ENCODE assay signal across 16 cellular contexts in the genomic region with DNA sequence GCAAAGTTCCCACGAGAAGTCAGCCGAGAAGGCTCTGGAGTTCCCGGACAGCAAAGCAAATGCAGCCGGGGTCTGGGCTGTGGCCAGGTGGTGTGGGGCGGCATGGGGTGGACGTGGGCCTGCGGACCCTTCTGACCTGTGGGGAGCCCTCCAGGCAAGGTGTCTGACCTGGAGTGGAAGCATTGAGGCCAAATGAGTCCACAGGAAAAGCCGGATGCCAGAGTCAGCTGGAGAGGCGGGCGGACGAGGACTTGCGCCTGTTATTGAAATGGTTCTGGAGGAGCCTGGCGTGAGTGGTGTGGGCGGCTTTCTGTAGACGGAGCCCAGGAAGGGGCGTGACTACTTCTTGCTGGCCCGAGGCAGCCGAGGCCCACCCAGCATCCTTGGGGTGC. TPM values are rescaled to one million over a fixed set of nuclear protein-coding genes. Genes with fewer than 3 reads are reported as not detected.
DNase-seq lines count a peak whose midpoint lies in the region; ATAC-seq and TF ChIP-seq lines count a peak whose summit lies in the region.
"Had no signal": no experiment of that assay in that cellular context is flagged by ENCODE, and none has a peak within 500 bp of the region (broad histone marks: within the 10 kb centered on the region; RNA-seq: fewer than 3 reads in every experiment).

No MANE protein-coding gene starts in this region.

- TF ChIP-seq CTCF in left ventricle myocardium inferior (IDR thresholded peaks at IDR 0.05; ENCODE audit: borderline replicate concordance) (no peak), upper lobe of left lung (IDR thresholded peaks at IDR 0.05) (no peak)

- WGBS in upper lobe of left lung, 2 donors: 74 to 85% methylated on average over 14 to 18 of the region's 18 CpGs

- H3K4me3 ChIP-seq in left ventricle myocardium inferior (no peak overlapping the region), muscle layer of duodenum (ENCODE audit: low read depth in 1 of 2, low read length in 2 of 2) (no peak overlapping the region), upper lobe of left lung (peak overlapping the region in 1 of 4 donors; percentile 6)

- TF ChIP-seq EP300 in upper lobe of left lung (IDR thresholded peaks at IDR 0.05): no peak

- H3K27ac ChIP-seq in left ventricle myocardium inferior (replicated peaks) (peak overlapping the region; percentile 59), muscle layer of duodenum (ENCODE audit: low read length) (peak overlapping the region; percentile 31), upper lobe of left lung (peak overlapping the region; percentile 78 to 92 (median 81))

- no peak for DNase-seq in left ventricle myocardium inferior
- no peak for DNase-seq in left ventricle myocardium superior
- DNase-seq in upper lobe of left lung: peak; percentile 72 to 84
- DNase-seq in central memory CD4-positive, alpha-beta T cell: no peak
- no peak for DNase-seq in OCI-M1 (lab: John Stamatoyannopoulos, UW)
- no peak for DNase-seq in activated T-cell treated with anti-CD3 and anti-CD28 coated beads, Interleukin-2, amount 50 U/mL, for 24 hours
- DNase-seq: foreskin keratinocyte; GOT3; NCI-H146; NCI-H345; SK-N-SH; stimulated activated CD8-positive, alpha-beta memory T cell treated with anti-CD3 and anti-CD28 coated beads, Interleukin-4, amount 100 ng/mL, for 48 hours had no signal

- H3K4me1 ChIP-seq in left ventricle myocardium inferior (peaks cover 65% of the 10 kb centered on the region), muscle layer of duodenum (ENCODE audit: control insufficient read depth in 1 of 2, insufficient read depth in 2 of 2, low read length in 2 of 2) (peaks cover 5 to 8% of the 10 kb centered on the region in 2 donors), upper lobe of left lung (peaks cover 29 to 66% (median 50%) of the 10 kb centered on the region in 4 donors)

- peaks cover 40% of the 10 kb centered on the region for H3K36me3 Mint-ChIP-seq in dendritic cell treated with granulocyte-macrophage colony-stimulating factor and Interleukin-4, amounts not matched to agents 40 ng/mL and 50 ng/mL, for 4 days (ENCODE audit: low read depth)
- H3K36me3 Mint-ChIP-seq in activated T-cell treated with anti-CD3 and anti-CD28 coated beads, Interleukin-2, amount 50 U/mL, for 24 hours (ENCODE audit: low read depth): peaks cover 67% of the 10 kb centered on the region

- no peak for ATAC-seq in left ventricle myocardium superior
- peak in 1 of 2 donors; percentile 23 for ATAC-seq in upper lobe of left lung (ENCODE audit: low FRiP score in 2 of 2)
- ATAC-seq: foreskin keratinocyte had no signal

- H3K36me3 ChIP-seq in left ventricle myocardium inferior (no peaks in the 10 kb centered on the region), muscle layer of duodenum (ENCODE audit: control insufficient read depth in 1 of 2, insufficient read depth in 2 of 2, low read length in 2 of 2) (peaks cover 5 to 9% of the 10 kb centered on the region in 2 donors), upper lobe of left lung (peaks cover 0 to 19% (median 7%) of the 10 kb centered on the region in 4 donors)

- no peak overlapping the region for H3K4me3 Mint-ChIP-seq in dendritic cell treated with granulocyte-macrophage colony-stimulating factor and Interleukin-4, amounts not matched to agents 40 ng/mL and 50 ng/mL, for 4 days
- H3K4me3 Mint-ChIP-seq in activated T-cell treated with anti-CD3 and anti-CD28 coated beads, Interleukin-2, amount 50 U/mL, for 24 hours: no peak overlapping the region

- no peaks in the 10 kb centered on the region for H3K27me3 Mint-ChIP-seq in dendritic cell treated with granulocyte-macrophage colony-stimulating factor and Interleukin-4, amounts not matched to agents 40 ng/mL and 50 ng/mL, for 4 days
- no peaks in the 10 kb centered on the region for H3K27me3 Mint-ChIP-seq in activated T-cell treated with anti-CD3 and anti-CD28 coated beads, Interleukin-2, amount 50 U/mL, for 24 hours

- H3K9me3 ChIP-seq in left ventricle myocardium inferior (replicated peaks): no peaks in the 10 kb centered on the region
- no peaks in the 10 kb centered on the region for H3K9me3 ChIP-seq in muscle layer of duodenum (ENCODE audit: control insufficient read depth in 1 of 2, low read length in 2 of 2)
- no peaks in the 10 kb centered on the region for H3K9me3 ChIP-seq in upper lobe of left lung
- H3K9me3 ChIP-seq: SK-N-SH had no signal

- H3K4me1 Mint-ChIP-seq in dendritic cell treated with granulocyte-macrophage colony-stimulating factor and Interleukin-4, amounts not matched to agents 40 ng/mL and 50 ng/mL, for 4 days (ENCODE audit: low read depth): peaks cover 38% of the 10 kb centered on the region
- H3K4me1 Mint-ChIP-seq in activated T-cell treated with anti-CD3 and anti-CD28 coated beads, Interleukin-2, amount 50 U/mL, for 24 hours (ENCODE audit: low read depth): peaks cover 59% of the 10 kb centered on the region

- intact Hi-C loops in left ventricle myocardium inferior (cut with micrococcal nuclease): no loop called here
- intact Hi-C loops in left ventricle myocardium superior (cut with micrococcal nuclease): no loop called here
- intact Hi-C loops in dendritic cell treated with granulocyte-macrophage colony-stimulating factor and Interleukin-4, amounts not matched to agents 40 ng/mL and 50 ng/mL, for 4 days (cut with micrococcal nuclease): no loop called here

- peak overlapping the region; percentile 0 for H3K27ac Mint-ChIP-seq in dendritic cell treated with granulocyte-macrophage colony-stimulating factor and Interleukin-4, amounts not matched to agents 40 ng/mL and 50 ng/mL, for 4 days
- no peak overlapping the region for H3K27ac Mint-ChIP-seq in activated T-cell treated with anti-CD3 and anti-CD28 coated beads, Interleukin-2, amount 50 U/mL, for 24 hours

- peak in 1 of 4 donors; percentile 38 for TF ChIP-seq POLR2A in upper lobe of left lung (IDR thresholded peaks at IDR 0.05)

- no peaks in the 10 kb centered on the region for H3K9me3 Mint-ChIP-seq in dendritic cell treated with granulocyte-macrophage colony-stimulating factor and Interleukin-4, amounts not matched to agents 40 ng/mL and 50 ng/mL, for 4 days
- no peaks in the 10 kb centered on the region for H3K9me3 Mint-ChIP-seq in activated T-cell treated with anti-CD3 and anti-CD28 coated beads, Interleukin-2, amount 50 U/mL, for 24 hours

- H3K27me3 ChIP-seq in left ventricle myocardium inferior (ENCODE audit: low read depth): no peaks in the 10 kb centered on the region
- no peaks in the 10 kb centered on the region for H3K27me3 ChIP-seq in muscle layer of duodenum (ENCODE audit: low read depth, low read length)
- H3K27me3 ChIP-seq in upper lobe of left lung: no peaks in the 10 kb centered on the region
- H3K27me3 ChIP-seq: foreskin keratinocyte had no signal

RNA-seq across cellular contexts. Expression of a gene that starts 50.5 kb away (rescaled TPM):
- total RNA-seq in left ventricle myocardium inferior: not detected
- 0.15 TPM for total RNA-seq in left ventricle myocardium superior
- 10 to 100 TPM in 2 of 6 donors, 1 to 10 TPM in 4; 2.9 to 14.4 (median 6.9) TPM for total RNA-seq in upper lobe of left lung
- total RNA-seq: activated CD8-positive, alpha-beta memory T cell treated with anti-CD3 and anti-CD28 coated beads for 36 hours; renal cortical epithelial cell had no signal

Comparison
In these comparisons a context has a peak if more than half of its experiments do, and no peak if none do; other contexts are left out.
1. DNase-seq: peak in upper lobe of left lung (2 of 2); none in left ventricle myocardium inferior (single experiment), left ventricle myocardium superior (single experiment), central memory CD4-positive, alpha-beta T cell (single experiment), OCI-M1 (single experiment) and activated T-cell treated with anti-CD3 and anti-CD28 coated beads, Interleukin-2, amount 50 U/mL, for 24 hours (single experiment).
2. H3K27ac ChIP-seq: peak in every context shown above with its lines; median percentile 81 in upper lobe of left lung; 59 in left ventricle myocardium inferior; 31 in muscle layer of duodenum.